Comparison of ENCODE assay signal across 22 cellular contexts in the genomic region with DNA sequence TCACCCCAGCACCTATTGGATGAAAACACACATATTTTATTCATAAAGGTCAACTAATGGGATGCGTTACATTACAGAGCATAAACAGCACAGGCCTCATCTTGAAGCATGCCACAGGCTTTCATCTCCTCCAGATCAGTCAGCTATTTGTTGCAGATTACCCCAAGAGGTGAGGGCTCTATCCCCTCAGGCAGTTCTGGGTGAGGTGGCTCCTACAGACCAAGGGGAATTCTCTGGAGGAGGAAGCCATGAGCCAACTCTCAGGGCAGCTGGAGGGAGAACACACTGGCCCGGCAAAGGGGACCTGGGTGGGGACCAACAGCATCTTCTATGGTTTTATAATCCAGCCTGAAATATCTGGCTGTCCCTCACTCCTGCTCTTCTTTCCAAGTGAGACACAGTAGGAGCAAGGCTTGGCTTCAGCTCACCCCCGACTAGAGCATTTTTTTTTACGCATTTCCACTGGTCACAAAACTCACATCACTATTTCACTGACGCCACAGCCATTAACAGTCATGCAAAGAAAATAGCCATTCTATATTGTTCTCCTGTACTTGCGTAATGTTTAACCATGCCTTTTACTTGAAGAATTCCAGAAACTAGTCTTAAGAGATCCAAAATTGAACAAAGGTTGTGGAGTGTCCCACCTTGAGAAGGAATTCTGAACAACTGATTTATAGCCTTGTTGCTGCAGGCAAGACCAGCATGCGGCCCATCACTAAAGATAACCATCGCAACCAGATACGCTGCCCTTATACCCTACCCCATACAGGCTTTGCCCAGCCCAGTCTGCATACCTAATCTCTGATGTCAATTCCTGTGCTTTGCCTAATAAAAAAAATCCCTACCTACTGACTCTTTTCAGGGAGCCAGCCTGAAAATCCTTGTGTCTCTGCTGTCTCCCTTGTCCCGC.
A peak's percentile ranks its signal among the peaks of the same experiment; 100 is the strongest.
DNase-seq lines count a peak whose midpoint lies in the region; ATAC-seq and TF ChIP-seq lines count a peak whose summit lies in the region.
"Had no signal": no experiment of that assay in that cellular context is flagged by ENCODE, and none has a peak within 500 bp of the region (broad histone marks: within the 10 kb centered on the region; RNA-seq: fewer than 3 reads in every experiment).

No MANE protein-coding gene starts in this region.

- H3K4me1 ChIP-seq in PC-9 (replicated peaks; ENCODE audit: insufficient read depth), result peaks cover 26% of the 10 kb centered on the region

- H2AFZ ChIP-seq in PC-9, result peak overlapping the region; percentile 67

- H3K27ac Mint-ChIP-seq in type B pancreatic cell, result peak overlapping the region; percentile 80
- H3K27ac Mint-ChIP-seq: dendritic cell treated with granulocyte-macrophage colony-stimulating factor and Interleukin-4, amounts not matched to agents 40 ng/mL and 50 ng/mL, for 4 days; T-cell had no signal

- CTCF ChIA-PET in HEK293T (lab: Yijun Ruan, JAX) (no interaction called here), PC-9 (lab: Charles Lee) (no interaction called here)

- DNase-seq in HEK293T (ENCODE audit: extremely low spot score) (peak; percentile 53), PC-9 (peak; percentile 71 to 98), iPS-NIHi7 (ENCODE audit: extremely low spot score) (peak; percentile 22), type B pancreatic cell (ENCODE audit: extremely low spot score, unreplicated experiment) (no peak), head of caudate nucleus (no peak)
- DNase-seq: activated CD4-positive, alpha-beta T cell treated with anti-CD3 and anti-CD28 coated beads, Interleukin-2, amount 50 U/mL, for 1 hour; activated gamma-delta T cell; AML-193; COR-L47; GDM1; left colon; NCI-H2029; NCI-H446; Right ventricle myocardium superior; T-cell had no signal

- intact Hi-C loops in PC-9 (cut with micrococcal nuclease; ENCODE audit: unreplicated experiment) (loop anchor here (1.0 to 10.0 kb wide), 3 partner anchors 8 to 404 kb away; no protein-coding TSS in a partner anchor), head of caudate nucleus (cut with DNase I) (no loop called here)

- BruUV-seq in PC-9 (replicated peaks; lab: Mats Ljungman, UMichigan), result TSS peak; percentile 97

- TF ChIP-seq CTCF in PC-9 (conservative IDR thresholded peaks at IDR 0.05) (no peak), type B pancreatic cell (conservative IDR thresholded peaks at IDR 0.05) (no peak)

- H3K36me3 ChIP-seq in PC-9 (ENCODE audit: low read depth), result no peaks in the 10 kb centered on the region
- H3K36me3 ChIP-seq: cardiac muscle cell, thoracic aorta had no signal

- POLR2A ChIA-PET in HEK293T (lab: Yijun Ruan, JAX) (no interaction called here), PC-9 (lab: Charles Lee; ENCODE audit: unreplicated experiment) (interaction anchor here (0.6 kb wide), 1 partner anchor 599 kb away, joined by 5 read pairs; no protein-coding TSS in a partner anchor)

- H4K20me1 ChIP-seq in PC-9 (ENCODE audit: insufficient read depth), result no peaks in the 10 kb centered on the region

- no peaks in the 10 kb centered on the region for H3K9me3 ChIP-seq in PC-9 (ENCODE audit: insufficient read depth, low read depth)
- H3K9me3 ChIP-seq: thoracic aorta had no signal

- H3K27me3 ChIP-seq in PC-9 (ENCODE audit: insufficient read depth, low read depth), result no peaks in the 10 kb centered on the region
- H3K27me3 ChIP-seq: cardiac muscle cell had no signal

- H3F3A ChIP-seq in PC-9 (ENCODE audit: insufficient read depth, low read depth), result peaks cover 15% of the 10 kb centered on the region; the same call in 1 of the 2 replicates

- peaks cover 55% of the 10 kb centered on the region for H3K4me1 Mint-ChIP-seq in type B pancreatic cell (ENCODE audit: unreplicated experiment)
- H3K4me1 Mint-ChIP-seq: T-cell had no signal

- peak overlapping the region; percentile 52 for H3K4me2 ChIP-seq in PC-9

- H3K79me2 ChIP-seq in PC-9 (ENCODE audit: low read depth), result no peaks in the 10 kb centered on the region

- peak overlapping the region; percentile 69 for H3K27ac ChIP-seq in PC-9
- H3K27ac ChIP-seq: cardiac muscle cell, HL-60, thoracic aorta had no signal

- H3K9me3 Mint-ChIP-seq in type B pancreatic cell, result peaks cover 23% of the 10 kb centered on the region
- H3K9me3 Mint-ChIP-seq: dendritic cell treated with granulocyte-macrophage colony-stimulating factor and Interleukin-4, amounts not matched to agents 40 ng/mL and 50 ng/mL, for 4 days had no signal

- ATAC-seq in GM21515 (IDR thresholded peaks at IDR 0.05; ENCODE audit: unreplicated experiment) (no peak), GM18520 (IDR thresholded peaks at IDR 0.05; ENCODE audit: unreplicated experiment) (no peak)
- ATAC-seq: K562, left colon, T-cell had no signal

- H3K4me3 ChIP-seq in PC-9, result no peak overlapping the region
- H3K4me3 ChIP-seq: cardiac muscle cell, K562, thoracic aorta had no signal

- no peaks in the 10 kb centered on the region for H3K9me2 ChIP-seq in PC-9 (ENCODE audit: insufficient read depth)

- H3K4me3 Mint-ChIP-seq in type B pancreatic cell, result peak overlapping the region; percentile 17
- H3K4me3 Mint-ChIP-seq: dendritic cell treated with granulocyte-macrophage colony-stimulating factor and Interleukin-4, amounts not matched to agents 40 ng/mL and 50 ng/mL, for 4 days; T-cell had no signal

- H3K27me3 Mint-ChIP-seq in type B pancreatic cell, result no peaks in the 10 kb centered on the region
- H3K27me3 Mint-ChIP-seq: dendritic cell treated with granulocyte-macrophage colony-stimulating factor and Interleukin-4, amounts not matched to agents 40 ng/mL and 50 ng/mL, for 4 days; T-cell had no signal

- H3K36me3 Mint-ChIP-seq in type B pancreatic cell, result peaks cover 3% of the 10 kb centered on the region
- H3K36me3 Mint-ChIP-seq: T-cell had no signal

TF ChIP-seq in HEK293T, 16 proteins besides CTCF, POLR2A, EP300 and RAD21:
- TF ChIP-seq PKNOX1 (IDR thresholded peaks at IDR 0.05) (peak; percentile 88), ELF4 (IDR thresholded peaks at IDR 0.05) (no peak), TARDBP (IDR thresholded peaks at IDR 0.05) (no peak), ARNT (IDR thresholded peaks at IDR 0.05) (0 out of 2 replicates have a peak, but pooled peaks have one; percentile 28), CTBP1 (IDR thresholded peaks at IDR 0.05; ENCODE audit: borderline replicate concordance) (peak; percentile 87), SP1 (IDR thresholded peaks at IDR 0.05) (no peak)

Comparison
In these comparisons a context has a peak if more than half of its experiments do, and no peak if none do; other contexts are left out.
1. DNase-seq: peak in HEK293T (single experiment), PC-9 (2 of 2) and iPS-NIHi7 (single experiment); none in type B pancreatic cell (single experiment) and head of caudate nucleus (0 of 42).